In genomic region chr11:78857688-78858087, GRCh38 we compare ENCODE assay signal across 17 cellular contexts.
DNase-seq lines count a peak whose midpoint lies in the region; ATAC-seq, FAIRE-seq and TF ChIP-seq lines count a peak whose summit lies in the region.
"Had no signal": no experiment of that assay in that cellular context is flagged by ENCODE, and none has a peak within 500 bp of the region (broad histone marks: within the 10 kb centered on the region; RNA-seq: fewer than 3 reads in every experiment).

No MANE protein-coding gene starts in this region.

- H3K27me3 Mint-ChIP-seq in HFFc6 (ENCODE audit: insufficient read depth) (no peaks in the 10 kb centered on the region), astrocyte (ENCODE audit: low read depth, unreplicated experiment) (peaks cover 2% of the 10 kb centered on the region)
- no peaks in the 10 kb centered on the region for H3K27me3 Mint-ChIP-seq in stimulated activated memory B cell treated with anti-CD40 and anti-IgM and Interleukin-4, amounts not matched to agents 10 μg/mL and 1 μg/mL and 100 μg/mL, for 72 hours

- H3K36me3 Mint-ChIP-seq in HFFc6 (ENCODE audit: low read depth) (peaks cover 10% of the 10 kb centered on the region; the same call in 1 of the 2 replicates), astrocyte (ENCODE audit: low read depth, unreplicated experiment) (no peaks in the 10 kb centered on the region)
- H3K36me3 Mint-ChIP-seq in stimulated activated memory B cell treated with anti-CD40 and anti-IgM and Interleukin-4, amounts not matched to agents 10 μg/mL and 1 μg/mL and 100 μg/mL, for 72 hours = no peaks in the 10 kb centered on the region

- H3K9me3 Mint-ChIP-seq in HFFc6 = no peaks in the 10 kb centered on the region
- H3K9me3 Mint-ChIP-seq in astrocyte (ENCODE audit: unreplicated experiment) = no peaks in the 10 kb centered on the region
- no peaks in the 10 kb centered on the region for H3K9me3 Mint-ChIP-seq in stimulated activated memory B cell treated with anti-CD40 and anti-IgM and Interleukin-4, amounts not matched to agents 10 μg/mL and 1 μg/mL and 100 μg/mL, for 72 hours

- H3K4me2 ChIP-seq in astrocyte (ENCODE audit: low read length) = peak overlapping the region; percentile 12
- no peak overlapping the region for H3K4me2 ChIP-seq in hepatocyte

- H3K4me1 ChIP-seq in astrocyte (ENCODE audit: insufficient read depth, low read length) (no peaks in the 10 kb centered on the region), hepatocyte (ENCODE audit: insufficient read depth) (peaks cover 16% of the 10 kb centered on the region)

- H3K79me2 ChIP-seq in astrocyte (ENCODE audit: insufficient read depth, low read length) (no peaks in the 10 kb centered on the region), hepatocyte (no peaks in the 10 kb centered on the region)

- ATAC-seq in stimulated activated memory B cell treated with anti-CD40 and anti-IgM and Interleukin-4, amounts not matched to agents 10 μg/mL and 1 μg/mL and 100 μg/mL, for 72 hours = no peak

- H3K27ac Mint-ChIP-seq in HFFc6 = peak overlapping the region; percentile 9; the same call in 1 of the 2 replicates
- no peak overlapping the region for H3K27ac Mint-ChIP-seq in astrocyte (ENCODE audit: unreplicated experiment)
- no peak overlapping the region for H3K27ac Mint-ChIP-seq in stimulated activated memory B cell treated with anti-CD40 and anti-IgM and Interleukin-4, amounts not matched to agents 10 μg/mL and 1 μg/mL and 100 μg/mL, for 72 hours

- WGBS in hepatocyte (ENCODE audit: low lambda C conversion rate, missing lambda C conversion rate) = 38% methylated on average over 2 of the region's 2 CpGs

- no peaks in the 10 kb centered on the region for H3K36me3 ChIP-seq in astrocyte (ENCODE audit: insufficient read depth, low read length)
- H3K36me3 ChIP-seq in hepatocyte (replicated peaks; ENCODE audit: insufficient read depth, low read depth) = no peaks in the 10 kb centered on the region

- TF ChIP-seq CTCF in HFFc6 (IDR thresholded peaks at IDR 0.05) (no peak), astrocyte (IDR thresholded peaks at IDR 0.05; ENCODE audit: insufficient read depth, low read depth, low read length) (no peak), hepatocyte (IDR thresholded peaks at IDR 0.05; ENCODE audit: poor library complexity) (no peak)

- H3K4me1 Mint-ChIP-seq in HFFc6 (ENCODE audit: low read depth) (peaks cover 43% of the 10 kb centered on the region), astrocyte (ENCODE audit: low read depth, unreplicated experiment) (no peaks in the 10 kb centered on the region)
- no peaks in the 10 kb centered on the region for H3K4me1 Mint-ChIP-seq in stimulated activated memory B cell treated with anti-CD40 and anti-IgM and Interleukin-4, amounts not matched to agents 10 μg/mL and 1 μg/mL and 100 μg/mL, for 72 hours

- H3K4me3 Mint-ChIP-seq in HFFc6 (no peak overlapping the region), astrocyte (ENCODE audit: unreplicated experiment) (no peak overlapping the region)
- no peak overlapping the region for H3K4me3 Mint-ChIP-seq in stimulated activated memory B cell treated with anti-CD40 and anti-IgM and Interleukin-4, amounts not matched to agents 10 μg/mL and 1 μg/mL and 100 μg/mL, for 72 hours

- peak; percentile 0 for DNase-seq in HFFc6
- peak; percentile 67 for DNase-seq in astrocyte (ENCODE audit: low read depth)
- no peak for DNase-seq in hepatocyte (ENCODE audit: low spot score)
- DNase-seq in superior temporal gyrus (ENCODE audit: extremely low spot score) = peak; percentile 53
- DNase-seq in dermis blood vessel endothelial cell = no peak
- no peak for DNase-seq in activated gamma-delta T cell (lab: John Stamatoyannopoulos, UW)
- DNase-seq: AML-193, DMS53, GOT3, KBM-7, NCI-H1048, NCI-H146, NCI-H2081 treated with DMSO at 0.1 percent for 48 hours, NCI-H226, NCI-H526 treated with DMSO at 0.1 percent for 48 hours had no signal

- H3K27me3 ChIP-seq in astrocyte (ENCODE audit: insufficient read depth, low read length) (no peaks in the 10 kb centered on the region), hepatocyte (no peaks in the 10 kb centered on the region)

- H4K20me1 ChIP-seq in astrocyte (ENCODE audit: insufficient read depth, low read length) = no peaks in the 10 kb centered on the region
- H4K20me1 ChIP-seq in hepatocyte (ENCODE audit: insufficient read depth, poor library complexity, severe bottlenecking) = no peaks in the 10 kb centered on the region

- H3K4me3 ChIP-seq in astrocyte (ENCODE audit: insufficient read depth, low read depth, low read length) (no peak overlapping the region), hepatocyte (no peak overlapping the region)

- H3K9me3 ChIP-seq in astrocyte (ENCODE audit: insufficient read depth, low read depth, low read length) (no peaks in the 10 kb centered on the region), hepatocyte (ENCODE audit: low read depth) (no peaks in the 10 kb centered on the region)

- FAIRE-seq in astrocyte (lab: Jason Lieb, UNC) = no peak
- FAIRE-seq: GM12891 had no signal

- no peak overlapping the region for H3K9ac ChIP-seq in astrocyte (ENCODE audit: low read length)

- H3K27ac ChIP-seq in astrocyte (ENCODE audit: low read depth, low read length) (no peak overlapping the region), hepatocyte (peak overlapping the region; percentile 7)

- H2AFZ ChIP-seq in astrocyte (ENCODE audit: low read depth, low read length) (no peak overlapping the region), hepatocyte (no peak overlapping the region)

- H3K9me2 ChIP-seq in hepatocyte (replicated peaks; ENCODE audit: insufficient read depth) = no peaks in the 10 kb centered on the region

Comparison
In these comparisons a context has a peak if more than half of its experiments do, and no peak if none do; other contexts are left out.
1. DNase-seq: peak in HFFc6 (single experiment), astrocyte (single experiment) and superior temporal gyrus (single experiment); none in hepatocyte (single experiment), dermis blood vessel endothelial cell (single experiment) and activated gamma-delta T cell (single experiment).